10 cellular contexts compared by ENCODE assay signal in genomic region chr10:71638087-71638576, GRCh38.
DNase-seq lines count a peak whose midpoint lies in the region; ATAC-seq and TF ChIP-seq lines count a peak whose summit lies in the region.
"Had no signal": no experiment of that assay in that cellular context is flagged by ENCODE, and none has a peak within 500 bp of the region (broad histone marks: within the 10 kb centered on the region; RNA-seq: fewer than 3 reads in every experiment).

No MANE protein-coding gene starts in this region.

- H4K8ac ChIP-seq in neuronal stem cell (ENCODE audit: low read depth, low read length) = no peak overlapping the region

- ATAC-seq in gastroesophageal sphincter = peak; percentile 34

- 71% methylated on average over 1 of the region's 8 CpGs; no CpG with 5 or more reads in 1 of the 2 donors for WGBS in gastroesophageal sphincter (ENCODE audit: low coverage in 1 of 2), 2 donors
- no CpG with 5 or more reads among the region's 8 CpGs for WGBS in neuronal stem cell (ENCODE audit: extremely low coverage in 2 of 2, insufficient read length in 2 of 2, insufficient replicate concordance in 1 of 2), 2 donors

- peaks cover 14% of the 10 kb centered on the region for H3K4me1 ChIP-seq in OCI-LY3 (ENCODE audit: low read length)
- H3K4me1 ChIP-seq in gastroesophageal sphincter = peaks cover 0 to 19% (median 7%) of the 10 kb centered on the region in 3 donors
- peaks cover 0 to 21% of the 10 kb centered on the region in 2 donors for H3K4me1 ChIP-seq in neuronal stem cell (ENCODE audit: control insufficient read depth in 2 of 2, insufficient read depth in 1 of 2, low read depth in 1 of 2, low read length in 2 of 2)

- H3K27me3 Mint-ChIP-seq in endothelial cell (ENCODE audit: unreplicated experiment) = peaks cover 12% of the 10 kb centered on the region

- no peak overlapping the region for H3K27ac Mint-ChIP-seq in endothelial cell (ENCODE audit: unreplicated experiment)

- H3K18ac ChIP-seq in neuronal stem cell (ENCODE audit: low read length) = peak overlapping the region; percentile 36

- no peaks in the 10 kb centered on the region for H3K27me3 ChIP-seq in OCI-LY3 (ENCODE audit: low read depth, low read length)
- H3K27me3 ChIP-seq in gastroesophageal sphincter = no peaks in the 10 kb centered on the region
- peaks cover 0 to 20% (median 0%) of the 10 kb centered on the region in 3 experiments for H3K27me3 ChIP-seq in neuronal stem cell (ENCODE audit: control insufficient read depth in 3 of 3, insufficient read depth in 3 of 3, low read depth in 1 of 3, low read length in 3 of 3)
- H3K27me3 ChIP-seq: dorsolateral prefrontal cortex had no signal

- no peak for TF ChIP-seq POLR2A in gastroesophageal sphincter (IDR thresholded peaks at IDR 0.05)

- H4K91ac ChIP-seq in neuronal stem cell (ENCODE audit: low read depth, low read length, poor library complexity) = no peak overlapping the region

- H3K4me1 Mint-ChIP-seq in endothelial cell (ENCODE audit: unreplicated experiment) = peaks cover 3% of the 10 kb centered on the region

- no peaks in the 10 kb centered on the region for H3K79me2 ChIP-seq in OCI-LY3 (ENCODE audit: low read length)

- H3K9ac ChIP-seq in OCI-LY3 (ENCODE audit: low read length) = no peak overlapping the region
- no peak overlapping the region for H3K9ac ChIP-seq in neuronal stem cell (ENCODE audit: low read depth, low read length, poor library complexity)

- no peak overlapping the region for H2BK12ac ChIP-seq in neuronal stem cell (ENCODE audit: low read length)

- H3K4me3 ChIP-seq in OCI-LY3 (ENCODE audit: low read length) (no peak overlapping the region), gastroesophageal sphincter (no peak overlapping the region), neuronal stem cell (ENCODE audit: low read length in 2 of 2) (no peak overlapping the region)
- H3K4me3 ChIP-seq: dorsolateral prefrontal cortex had no signal

- H3K9me3 Mint-ChIP-seq in endothelial cell (ENCODE audit: unreplicated experiment) = no peaks in the 10 kb centered on the region

- no peak for TF ChIP-seq EP300 in gastroesophageal sphincter (IDR thresholded peaks at IDR 0.05)

- no peaks in the 10 kb centered on the region for H3K36me3 ChIP-seq in OCI-LY3 (replicated peaks; ENCODE audit: low read depth, low read length)
- no peaks in the 10 kb centered on the region for H3K36me3 ChIP-seq in gastroesophageal sphincter
- no peaks in the 10 kb centered on the region for H3K36me3 ChIP-seq in neuronal stem cell (replicated peaks in 1 of 2; ENCODE audit: control insufficient read depth in 2 of 2, insufficient read depth in 2 of 2, low read length in 2 of 2)

- no peak overlapping the region for H3K14ac ChIP-seq in neuronal stem cell (ENCODE audit: low read length)

- TF ChIP-seq CTCF in GM10248 (IDR thresholded peaks at IDR 0.05; ENCODE audit: control extremely low read depth, extremely low read depth, low read depth, missing control alignments) (no peak), OCI-LY3 (IDR thresholded peaks at IDR 0.05; ENCODE audit: low read depth, low read length) (no peak), gastroesophageal sphincter (IDR thresholded peaks at IDR 0.05) (no peak), endothelial cell (IDR thresholded peaks at IDR 0.05; ENCODE audit: unreplicated experiment) (no peak)

- H3K4ac ChIP-seq in neuronal stem cell (ENCODE audit: low read length) = no peak overlapping the region

- H2BK120ac ChIP-seq in neuronal stem cell (ENCODE audit: low read depth, low read length) = no peak overlapping the region

- H2AFZ ChIP-seq in OCI-LY3 (ENCODE audit: low read depth, low read length) (no peak overlapping the region), neuronal stem cell (ENCODE audit: low read length) (no peak overlapping the region)

- H4K20me1 ChIP-seq in OCI-LY3 (ENCODE audit: insufficient read depth, low read length) = no peaks in the 10 kb centered on the region

- POLR2A ChIA-PET in GM10248 (lab: Yijun Ruan, JAX) = no interaction called here

- H3K9me3 ChIP-seq in OCI-LY3 (ENCODE audit: insufficient read depth, low read length) = no peaks in the 10 kb centered on the region
- H3K9me3 ChIP-seq in gastroesophageal sphincter = no peaks in the 10 kb centered on the region
- no peaks in the 10 kb centered on the region for H3K9me3 ChIP-seq in neuronal stem cell (replicated peaks in 1 of 2; ENCODE audit: control insufficient read depth in 2 of 2, insufficient read depth in 1 of 2, low read depth in 1 of 2, low read length in 2 of 2)

- H2BK5ac ChIP-seq in neuronal stem cell (ENCODE audit: low read length) = no peak overlapping the region

- H2AK5ac ChIP-seq in neuronal stem cell (ENCODE audit: low read depth, low read length) = peak overlapping the region; percentile 5

- CTCF ChIA-PET in GM10248 (lab: Yijun Ruan, JAX) = interaction anchor here (0.8 to 2.6 kb wide), 7 partner anchors 8 to 134 kb away, joined by 3 to 18 read pairs (median 4); partner anchors contain the start of gene VSIR

- no peak overlapping the region for H3K4me3 Mint-ChIP-seq in endothelial cell (ENCODE audit: unreplicated experiment)

- peak overlapping the region; percentile 26 for H3K23ac ChIP-seq in neuronal stem cell (ENCODE audit: low read depth, low read length, poor library complexity)

- no peaks in the 10 kb centered on the region for H3K36me3 Mint-ChIP-seq in endothelial cell (ENCODE audit: low read depth, unreplicated experiment)

- H3K4me2 ChIP-seq in OCI-LY3 (ENCODE audit: low read length) (peak overlapping the region; percentile 13; the same call in 1 of the 2 replicates), neuronal stem cell (ENCODE audit: insufficient read depth, low read length, poor library complexity, severe bottlenecking) (no peak overlapping the region)

- DNase-seq in GM10248 (ENCODE audit: extremely low spot score) (peak; percentile 43), neuronal stem cell (ENCODE audit: low spot score) (no peak), DMS153 (lab: John Stamatoyannopoulos, UW) (no peak), NCI-H187 treated with DMSO at 0.1 percent for 48 hours (lab: John Stamatoyannopoulos, UW) (no peak), endothelial cell (ENCODE audit: low spot score) (no peak), NCI-H345 (lab: John Stamatoyannopoulos, UW) (no peak)
- DNase-seq: DMS53, dorsolateral prefrontal cortex had no signal

- no peak overlapping the region for H2BK15ac ChIP-seq in neuronal stem cell (ENCODE audit: low read length)

- no peaks in the 10 kb centered on the region for H3K79me1 ChIP-seq in neuronal stem cell (ENCODE audit: low read depth, low read length)

- H3K27ac ChIP-seq in OCI-LY3 (ENCODE audit: low read length) = no peak overlapping the region
- H3K27ac ChIP-seq in gastroesophageal sphincter = no peak overlapping the region
- H3K27ac ChIP-seq in neuronal stem cell (replicated peaks; ENCODE audit: low read length) = no peak overlapping the region
